In the genomic region with DNA sequence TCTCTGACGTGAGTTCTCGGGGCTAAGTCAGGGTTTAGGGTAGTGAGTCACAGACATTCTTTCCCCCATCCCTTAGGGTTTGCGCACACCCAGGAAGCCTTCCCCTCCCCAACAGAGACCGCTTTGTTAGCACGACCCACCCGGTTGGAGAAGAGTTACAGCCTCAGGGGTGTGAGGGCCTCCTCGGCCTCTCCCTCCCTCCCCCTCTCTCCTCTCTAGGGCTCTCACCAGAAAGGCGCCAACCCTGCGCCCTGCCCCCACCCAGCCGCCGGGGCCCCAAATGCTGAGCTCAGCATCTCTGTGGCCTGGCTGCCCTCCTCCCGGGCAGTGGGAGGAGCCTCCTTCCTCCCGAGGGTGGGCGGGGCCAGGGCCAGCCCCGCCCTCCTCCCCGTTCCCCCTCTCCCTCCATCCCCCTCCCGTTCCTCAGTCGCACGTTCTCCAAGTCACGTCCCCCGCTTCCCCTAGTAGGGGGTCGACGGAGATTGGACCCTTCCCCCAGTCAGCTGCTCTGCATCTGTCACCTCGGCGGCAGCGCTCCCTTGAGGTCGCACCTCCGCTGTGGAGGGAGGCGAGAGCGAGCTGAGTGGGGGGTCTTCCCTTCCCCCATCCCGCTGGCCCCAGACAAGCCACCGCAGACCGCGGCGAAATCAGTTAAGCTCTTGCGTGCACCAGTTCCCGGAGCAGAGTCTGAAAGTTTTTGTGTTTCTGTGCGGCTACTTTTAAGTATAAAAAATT, we compare ENCODE assay signal across 8 cellular contexts. TPM values are rescaled to one million over a fixed set of nuclear protein-coding genes. Genes with fewer than 3 reads are reported as not detected.
DNase-seq lines count a peak whose midpoint lies in the region; TF ChIP-seq lines count a peak whose summit lies in the region.

No MANE protein-coding gene starts in this region.

- intact Hi-C loops in left ventricle myocardium inferior (cut with micrococcal nuclease) (no loop called here), prostate gland (cut with DNase I) (no loop called here), vagina (cut with DNase I) (loop anchor here (5.0 kb wide), 1 partner anchor 62 kb away; no protein-coding TSS in a partner anchor)

- H3K4me2 ChIP-seq in GM23248 (ENCODE audit: unreplicated experiment), result peak overlapping the region; percentile 93
- peak overlapping the region; percentile 91 for H3K4me2 ChIP-seq in Karpas-422 (ENCODE audit: low read depth, low read length, poor library complexity, severe bottlenecking)

- no peaks in the 10 kb centered on the region for H3K27me3 ChIP-seq in GM23248 (replicated peaks; ENCODE audit: insufficient read depth)
- H3K27me3 ChIP-seq in Karpas-422 (ENCODE audit: low read length), result no peaks in the 10 kb centered on the region
- H3K27me3 ChIP-seq in left ventricle myocardium inferior (ENCODE audit: low read depth), result no peaks in the 10 kb centered on the region
- H3K27me3 ChIP-seq in prostate gland (replicated peaks; ENCODE audit: insufficient read depth), result no peaks in the 10 kb centered on the region
- no peaks in the 10 kb centered on the region for H3K27me3 ChIP-seq in vagina

- H3K9me2 ChIP-seq in GM23248 (ENCODE audit: insufficient read depth), result no peaks in the 10 kb centered on the region
- H3K9me2 ChIP-seq in Karpas-422 (replicated peaks; ENCODE audit: insufficient read depth, low read length), result no peaks in the 10 kb centered on the region

- TF ChIP-seq CTCF in left ventricle myocardium inferior (IDR thresholded peaks at IDR 0.05; ENCODE audit: borderline replicate concordance) (no peak), prostate gland (IDR thresholded peaks at IDR 0.05) (no peak), vagina (IDR thresholded peaks at IDR 0.05) (no peak)

- TF ChIP-seq POLR2A in prostate gland (IDR thresholded peaks at IDR 0.05) (peak; percentile 28), vagina (IDR thresholded peaks at IDR 0.05) (peak in 1 of 2 donors; percentile 29)

- H3K9me3 ChIP-seq in ES-I3 (ENCODE audit: control insufficient read depth, insufficient read depth, low read length) (no peaks in the 10 kb centered on the region), GM23248 (ENCODE audit: low read depth) (no peaks in the 10 kb centered on the region), Karpas-422 (ENCODE audit: low read length) (no peaks in the 10 kb centered on the region), left ventricle myocardium inferior (replicated peaks) (no peaks in the 10 kb centered on the region), prostate gland (no peaks in the 10 kb centered on the region), vagina (no peaks in the 10 kb centered on the region)

- H3K9ac ChIP-seq in ES-I3 (ENCODE audit: low read depth, low read length) (peak overlapping the region; percentile 70), GM23248 (peak overlapping the region; percentile 74), Karpas-422 (ENCODE audit: low read length) (peak overlapping the region; percentile 74)

- peaks cover 44% of the 10 kb centered on the region for H3K4me1 ChIP-seq in ES-I3 (ENCODE audit: insufficient read depth, low read length)
- peaks cover 26% of the 10 kb centered on the region for H3K4me1 ChIP-seq in GM23248 (ENCODE audit: insufficient read depth)
- H3K4me1 ChIP-seq in Karpas-422 (ENCODE audit: low read length), result peaks cover 42% of the 10 kb centered on the region
- H3K4me1 ChIP-seq in left ventricle myocardium inferior, result peaks cover 77% of the 10 kb centered on the region
- peaks cover 34% of the 10 kb centered on the region for H3K4me1 ChIP-seq in prostate gland (replicated peaks)
- H3K4me1 ChIP-seq in vagina, result peaks cover 78% of the 10 kb centered on the region

- H3K27ac ChIP-seq in GM23248, result peak overlapping the region; percentile 50
- peak overlapping the region; percentile 71 for H3K27ac ChIP-seq in Karpas-422 (ENCODE audit: low read length)
- H3K27ac ChIP-seq in adipose tissue (ENCODE audit: low read depth, low read length), result peak overlapping the region; percentile 70
- peak overlapping the region; percentile 97 for H3K27ac ChIP-seq in left ventricle myocardium inferior (replicated peaks)
- peak overlapping the region; percentile 83 to 84 for H3K27ac ChIP-seq in prostate gland
- H3K27ac ChIP-seq in vagina, result peak overlapping the region; percentile 98

- no peaks in the 10 kb centered on the region for H4K20me1 ChIP-seq in GM23248 (ENCODE audit: insufficient read depth)
- no peaks in the 10 kb centered on the region for H4K20me1 ChIP-seq in Karpas-422 (ENCODE audit: insufficient read depth, low read depth, low read length)

- in situ Hi-C loops in GM23248 (cut with MboI), result no loop called here

- H2AFZ ChIP-seq in GM23248 (peak overlapping the region; percentile 90), Karpas-422 (ENCODE audit: low read length) (peak overlapping the region; percentile 72)

- no peaks in the 10 kb centered on the region for H3K36me3 ChIP-seq in ES-I3 (ENCODE audit: insufficient read depth, low read length)
- H3K36me3 ChIP-seq in GM23248 (ENCODE audit: low read depth), result no peaks in the 10 kb centered on the region
- H3K36me3 ChIP-seq in Karpas-422 (ENCODE audit: insufficient read depth, low read length), result no peaks in the 10 kb centered on the region
- H3K36me3 ChIP-seq in left ventricle myocardium inferior, result no peaks in the 10 kb centered on the region
- no peaks in the 10 kb centered on the region for H3K36me3 ChIP-seq in prostate gland
- no peaks in the 10 kb centered on the region for H3K36me3 ChIP-seq in vagina

- DNase-seq in GM23248 (peak; percentile 77), Karpas-422 (peak; percentile 87), T follicular helper cell (ENCODE audit: low read depth) (peak; percentile 66), left ventricle myocardium inferior (peak; percentile 88), prostate gland (ENCODE audit: low spot score) (peak; percentile 64), vagina (ENCODE audit: extremely low spot score in 2 of 2) (peak in 1 of 2 donors; percentile 96)

- 4 to 6% methylated on average over 19 to 38 of the region's 38 CpGs for WGBS in GM23248 (ENCODE audit: low coverage in 1 of 2, low lambda C conversion rate in 2 of 2, missing lambda C conversion rate in 2 of 2), 2 experiments
- WGBS in adipose tissue, 3 donors, result 3 to 8% (median 3%) methylated on average over 38 of the region's 38 CpGs
- 3% methylated on average over 38 of the region's 38 CpGs for WGBS in prostate gland

- 0 out of 2 replicates have a peak, but pooled peaks cover 4% of the 10 kb centered on the region for H3F3A ChIP-seq in GM23248 (ENCODE audit: insufficient read depth)

- H3K4me3 ChIP-seq in GM23248 (peak overlapping the region; percentile 71), Karpas-422 (ENCODE audit: low read length) (peak overlapping the region; percentile 70), left ventricle myocardium inferior (peak overlapping the region; percentile 64), prostate gland (peak overlapping the region; percentile 30 to 33), vagina (peak overlapping the region; percentile 47 to 58)

- no peaks in the 10 kb centered on the region for H3K79me2 ChIP-seq in GM23248 (ENCODE audit: insufficient read depth)
- no peaks in the 10 kb centered on the region for H3K79me2 ChIP-seq in Karpas-422 (ENCODE audit: low read length)

RNA-seq across cellular contexts. Expression of gene DDIT4, which starts 13.0 kb away (rescaled TPM):
- 188 and 199 TPM in 2 replicates for total RNA-seq in GM23248 (2014; rRNA removed; shearing (Covaris generic))
- 144 and 155 TPM in 2 replicates for polyA plus RNA-seq in GM23248 (2016; fragmentation: Nextera tagmentation; extraction: Ambion mirVana)
- 331 and 583 TPM in 2 replicates for total RNA-seq in Karpas-422 (2014; rRNA removed; shearing (Covaris generic); ENCODE audit: low replicate concordance)
- 1,000 to 10,000 TPM in 1 of 3 donors, 100 to 1,000 TPM in 2; 103 to 1,196 (median 199) TPM for polyA plus RNA-seq in adipose tissue
- 66.3 TPM for total RNA-seq in left ventricle myocardium inferior
- total RNA-seq in prostate gland, result 100 to 1,000 TPM; 259 to 265 TPM
- total RNA-seq in vagina, result 1,063 TPM

RNA-seq across cellular contexts. Expression of gene ASCC1, which starts 44.7 kb away (rescaled TPM):
- total RNA-seq in GM23248 (2014; rRNA removed; shearing (Covaris generic)), result 21.5 and 25.2 TPM in 2 replicates
- 26.6 and 30.0 TPM in 2 replicates for polyA plus RNA-seq in GM23248 (2016; fragmentation: Nextera tagmentation; extraction: Ambion mirVana)
- 26.0 and 27.8 TPM in 2 replicates for total RNA-seq in Karpas-422 (2014; rRNA removed; shearing (Covaris generic); ENCODE audit: low replicate concordance)
- polyA plus RNA-seq in adipose tissue, result 10 to 100 TPM; 13.3 to 34.1 (median 18.0) TPM
- total RNA-seq in left ventricle myocardium inferior, result 37.0 TPM
- total RNA-seq in prostate gland, result 10 to 100 TPM; 14.8 to 38.3 TPM
- 38.5 TPM for total RNA-seq in vagina

RNA-seq across cellular contexts. Expression of gene ANAPC16, which starts 44.9 kb away (rescaled TPM):
- 61.1 and 69.6 TPM in 2 replicates for total RNA-seq in GM23248 (2014; rRNA removed; shearing (Covaris generic))
- polyA plus RNA-seq in GM23248 (2016; fragmentation: Nextera tagmentation; extraction: Ambion mirVana) (97.9 and 101 TPM in 2 replicates), adipose tissue (100 to 1,000 TPM in 2 of 3 donors, 10 to 100 TPM in 1; 97.2 to 165 (median 110) TPM)
- 90.4 and 129 TPM in 2 replicates for total RNA-seq in Karpas-422 (2014; rRNA removed; shearing (Covaris generic); ENCODE audit: low replicate concordance)
- total RNA-seq in left ventricle myocardium inferior (256 TPM), prostate gland (100 to 1,000 TPM in 1 of 2 donors, 10 to 100 TPM in 1; 73.4 to 123 TPM), vagina (76.6 TPM)
